In genomic region chr9:126580319-126580718, GRCh38 we compare ENCODE assay signal across 13 cellular contexts. TPM values are rescaled to one million over a fixed set of nuclear protein-coding genes. Genes with fewer than 3 reads are reported as not detected.
"Had no signal": no experiment of that assay in that cellular context is flagged by ENCODE, and none has a peak within 500 bp of the region (broad histone marks: within the 10 kb centered on the region; RNA-seq: fewer than 3 reads in every experiment).

No MANE protein-coding gene starts in this region.

RNA-seq across cellular contexts. Expression of gene LMX1B, which starts 33.4 kb away (rescaled TPM):
- total RNA-seq: activated B cell treated with CpG ODN at 0.5 μM for 24 hours; activated CD4-positive, alpha-beta memory T cell treated with anti-CD3 and anti-CD28 coated beads for 36 hours; activated CD4-positive, alpha-beta memory T cell treated with anti-CD3 and anti-CD28 coated beads, Interleukin-2, amount 10 ng/mL, durations not matched to agents 7 days and 5 days; activated CD4-positive, alpha-beta T cell treated with anti-CD3 and anti-CD28 coated beads for 36 hours; activated CD4-positive, alpha-beta T cell treated with anti-CD3 and anti-CD28 coated beads, Interleukin-2, amount 10 ng/mL, durations not matched to agents 24 days and 14 days; activated CD4-positive, alpha-beta T cell treated with anti-CD3 and anti-CD28 coated beads, Interleukin-2, amount 10 ng/mL, durations not matched to agents 7 days and 5 days; activated CD8-positive, alpha-beta memory T cell treated with anti-CD3 and anti-CD28 coated beads for 36 hours; activated CD8-positive, alpha-beta memory T cell treated with anti-CD3 and anti-CD28 coated beads, Interleukin-2, amount 10 ng/mL, durations not matched to agents 7 days and 5 days; activated CD8-positive, alpha-beta T cell treated with anti-CD3 and anti-CD28 coated beads for 36 hours; activated CD8-positive, alpha-beta T cell treated with anti-CD3 and anti-CD28 coated beads, Interleukin-2, amount 10 ng/mL, durations not matched to agents 7 days and 5 days; T-helper 1 cell treated with Interleukin-12 subunit alpha and Interleukin-12 subunit beta and Interleukin-4 antibody, amounts not matched to agents 30 ng/mL and 1 ng/mL, for 36 hours; T-helper 17 cell; T-helper 2 cell treated with Interferon-gamma antibody and Interleukin-4, amounts not matched to agents 100 ng/mL and 5 ng/mL, for 36 hours had no signal
